Comparison of ENCODE assay signal across 17 cellular contexts in genomic region chr13:99264053-99264452, GRCh38. TPM values are rescaled to one million over a fixed set of nuclear protein-coding genes. Genes with fewer than 3 reads are reported as not detected.
DNase-seq lines count a peak whose midpoint lies in the region; ATAC-seq lines count a peak whose summit lies in the region.
"Had no signal": no experiment of that assay in that cellular context is flagged by ENCODE, and none has a peak within 500 bp of the region (broad histone marks: within the 10 kb centered on the region; RNA-seq: fewer than 3 reads in every experiment).

No MANE protein-coding gene starts in this region.

- H3K9me3 Mint-ChIP-seq in stimulated activated naive CD8-positive, alpha-beta T cell treated with anti-CD3 and anti-CD28 coated beads, Interleukin-15, amount 100 ng/mL, for 72 hours = no peaks in the 10 kb centered on the region

- H3K27ac Mint-ChIP-seq in stimulated activated naive CD8-positive, alpha-beta T cell treated with anti-CD3 and anti-CD28 coated beads, Interleukin-15, amount 100 ng/mL, for 72 hours = peak overlapping the region in 1 of 2 donors; percentile 28

- H3K9me3 ChIP-seq in effector memory CD4-positive, alpha-beta T cell (ENCODE audit: control insufficient read depth, low read length) = no peaks in the 10 kb centered on the region
- H3K9me3 ChIP-seq: SJSA1 had no signal

- H3K27ac ChIP-seq in effector memory CD4-positive, alpha-beta T cell (ENCODE audit: insufficient read depth, low read length, poor library complexity, severe bottlenecking) = peak overlapping the region; percentile 44
- H3K27ac ChIP-seq: SJSA1 had no signal

- peak; percentile 35 for ATAC-seq in left ventricle myocardium superior
- no peak for ATAC-seq in left cardiac atrium
- ATAC-seq in stimulated activated naive CD8-positive, alpha-beta T cell treated with anti-CD3 and anti-CD28 coated beads, Interleukin-15, amount 100 ng/mL, for 72 hours = peak; percentile 21
- ATAC-seq in HG03159 (IDR thresholded peaks at IDR 0.05; ENCODE audit: unreplicated experiment) = no peak
- ATAC-seq: activated CD4-positive, CD25-positive, alpha-beta regulatory T cell treated with anti-CD3 and anti-CD28 coated beads, Interleukin-2, amount 50 U/mL, for 24 hours had no signal

- H3K4me1 Mint-ChIP-seq in stimulated activated naive CD8-positive, alpha-beta T cell treated with anti-CD3 and anti-CD28 coated beads, Interleukin-15, amount 100 ng/mL, for 72 hours = peaks cover 73% of the 10 kb centered on the region

- H3K27me3 Mint-ChIP-seq in stimulated activated naive CD8-positive, alpha-beta T cell treated with anti-CD3 and anti-CD28 coated beads, Interleukin-15, amount 100 ng/mL, for 72 hours = no peaks in the 10 kb centered on the region

- H3K4me3 Mint-ChIP-seq in stimulated activated naive CD8-positive, alpha-beta T cell treated with anti-CD3 and anti-CD28 coated beads, Interleukin-15, amount 100 ng/mL, for 72 hours = no peak overlapping the region

- H3K4me3 ChIP-seq in effector memory CD4-positive, alpha-beta T cell (ENCODE audit: insufficient read depth, low read depth, low read length, poor library complexity, severe bottlenecking) = no peak overlapping the region
- H3K4me3 ChIP-seq: SJSA1 had no signal

- intact Hi-C loops in left ventricle myocardium superior (cut with micrococcal nuclease) (loop anchor here (2.0 kb wide), 1 partner anchor 87 kb away; no protein-coding TSS in a partner anchor), left cardiac atrium (cut with DNase I) (loop anchor here in 1 of 2 donors (2.0 kb wide), 1 partner anchor 87 kb away; no protein-coding TSS in a partner anchor)

- DNase-seq in left ventricle myocardium superior (no peak), left cardiac atrium (no peak), NAMALWA (ENCODE audit: low spot score) (peak; percentile 37), NCI-H446 treated with DMSO at 0.1 percent for 48 hours (lab: John Stamatoyannopoulos, UW) (no peak), LoVo (ENCODE audit: low spot score) (no peak)
- no peak for DNase-seq in effector memory CD4-positive, alpha-beta T cell
- no peak for DNase-seq in stimulated activated naive CD8-positive, alpha-beta T cell treated with anti-CD3 and anti-CD28 coated beads, Interleukin-15, amount 100 ng/mL, for 72 hours
- DNase-seq: activated effector memory CD4-positive, alpha-beta T cell treated with Interleukin-2 at 50 U/mL for 16 hours; glutamatergic neuron; IMR-90; NCI-H187 treated with DMSO at 0.1 percent for 48 hours; stimulated activated CD4-positive, alpha-beta T cell treated with anti-CD3 and anti-CD28 coated beads, Interleukin-4, amount 100 ng/mL, for 1 hour; stimulated activated naive CD4-positive, alpha-beta T cell had no signal

- H3K27me3 ChIP-seq in effector memory CD4-positive, alpha-beta T cell (replicated peaks; ENCODE audit: control insufficient read depth, insufficient read depth, low read length, poor library complexity, severe bottlenecking) = no peaks in the 10 kb centered on the region
- H3K27me3 ChIP-seq: SJSA1 had no signal

- peaks cover 3% of the 10 kb centered on the region for H3K36me3 ChIP-seq in effector memory CD4-positive, alpha-beta T cell (ENCODE audit: control insufficient read depth, insufficient read depth, low read length)

- peaks cover 34% of the 10 kb centered on the region for H3K4me1 ChIP-seq in effector memory CD4-positive, alpha-beta T cell (ENCODE audit: control insufficient read depth, insufficient read depth, low read length, poor library complexity, severe bottlenecking)
- H3K4me1 ChIP-seq: SJSA1 had no signal

RNA-seq across cellular contexts. Expression of gene GPR18, which starts 5.9 kb away (rescaled TPM):
- total RNA-seq in left ventricle myocardium superior (not detected), left cardiac atrium (not detected)
- total RNA-seq: IMR-90, kidney epithelial cell, SJSA1 had no signal

RNA-seq across cellular contexts. Expression of gene GPR183, which starts 43.1 kb away (rescaled TPM):
- total RNA-seq in left ventricle myocardium superior = 2.6 TPM
- total RNA-seq in left cardiac atrium = 10 to 100 TPM in 1 of 2 donors, 1 to 10 TPM in 1; 6.0 to 14.8 TPM

Comparison
In these comparisons a context has a peak if more than half of its experiments do, and no peak if none do; other contexts are left out.
1. ATAC-seq: peak in left ventricle myocardium superior (single experiment) and stimulated activated naive CD8-positive, alpha-beta T cell treated with anti-CD3 and anti-CD28 coated beads, Interleukin-15, amount 100 ng/mL, for 72 hours (single experiment); none in left cardiac atrium (0 of 2) and HG03159 (single experiment).